Comparison of ENCODE assay signal across 8 cellular contexts in the genomic region with DNA sequence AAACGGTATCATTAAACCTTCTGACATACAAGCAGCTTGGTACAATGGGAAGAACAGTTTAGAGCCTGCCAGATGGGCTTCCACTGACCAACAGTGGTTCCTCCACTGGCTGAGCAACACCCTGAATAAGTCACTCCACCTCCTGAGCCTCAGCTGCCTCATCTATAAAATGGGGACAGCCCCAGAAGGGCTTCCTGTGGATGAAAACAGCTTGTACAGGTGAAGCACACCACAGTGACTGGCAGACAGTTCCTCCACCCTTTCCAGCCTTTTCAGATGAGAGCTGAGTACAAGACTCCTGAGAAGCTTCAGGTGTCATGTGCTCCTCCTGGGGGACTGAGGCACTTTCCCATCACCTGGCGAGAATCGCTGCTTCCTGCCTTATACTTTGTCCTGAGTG. TPM values are rescaled to one million over a fixed set of nuclear protein-coding genes. Genes with fewer than 3 reads are reported as not detected.
DNase-seq lines count a peak whose midpoint lies in the region; ATAC-seq and TF ChIP-seq lines count a peak whose summit lies in the region.

No MANE protein-coding gene starts in this region.

- H2AFZ ChIP-seq in Karpas-422 (ENCODE audit: low read length) (no peak overlapping the region), neural cell (ENCODE audit: low read depth, low read length) (no peak overlapping the region)

- H3K4me1 ChIP-seq in BLaER1 (peaks cover 80% of the 10 kb centered on the region), Karpas-422 (ENCODE audit: low read length) (peaks cover 41% of the 10 kb centered on the region)

- POLR2A ChIA-PET in GM10248 (lab: Yijun Ruan, JAX): no interaction called here

- H4K20me1 ChIP-seq in BLaER1 (peaks cover 69% of the 10 kb centered on the region), Karpas-422 (ENCODE audit: insufficient read depth, low read depth, low read length) (peaks cover 66% of the 10 kb centered on the region), neural cell (ENCODE audit: insufficient read depth) (no peaks in the 10 kb centered on the region)

- ATAC-seq in central memory CD8-positive, alpha-beta T cell (replicated peaks; ENCODE audit: extremely low read depth, poor library complexity, severe bottlenecking): no peak
- ATAC-seq in GM18520 (IDR thresholded peaks at IDR 0.05; ENCODE audit: unreplicated experiment): no peak

- H3K36me3 ChIP-seq in BLaER1 (peaks cover 44% of the 10 kb centered on the region), Karpas-422 (ENCODE audit: insufficient read depth, low read length) (peaks cover 7% of the 10 kb centered on the region; the same call in 1 of the 2 replicates), neural cell (ENCODE audit: insufficient read depth, low read length) (peaks cover 5% of the 10 kb centered on the region)

- no peaks in the 10 kb centered on the region for H3K9me3 ChIP-seq in BLaER1
- H3K9me3 ChIP-seq in Karpas-422 (ENCODE audit: low read length): no peaks in the 10 kb centered on the region
- H3K9me3 ChIP-seq in neural cell (ENCODE audit: low read length): no peaks in the 10 kb centered on the region

- H3K9ac ChIP-seq in BLaER1: no peak overlapping the region
- peak overlapping the region; percentile 96 for H3K9ac ChIP-seq in Karpas-422 (ENCODE audit: low read length)
- H3K9ac ChIP-seq in neural cell (ENCODE audit: low read length): peak overlapping the region; percentile 99

- peak overlapping the region; percentile 87 for H3K27ac Mint-ChIP-seq in central memory CD8-positive, alpha-beta T cell (ENCODE audit: low read depth)

- H3K27me3 ChIP-seq in BLaER1: no peaks in the 10 kb centered on the region
- no peaks in the 10 kb centered on the region for H3K27me3 ChIP-seq in Karpas-422 (ENCODE audit: low read length)
- H3K27me3 ChIP-seq in neural cell (ENCODE audit: insufficient read depth, low read depth, low read length): no peaks in the 10 kb centered on the region

- no peak for TF ChIP-seq RAD21 in neural cell (conservative IDR thresholded peaks at IDR 0.05)

- H3K36me3 Mint-ChIP-seq in central memory CD8-positive, alpha-beta T cell (ENCODE audit: insufficient read depth): peaks cover 31% of the 10 kb centered on the region

- TF ChIP-seq EP300 in neural cell (conservative IDR thresholded peaks at IDR 0.05; ENCODE audit: poor library complexity, severe bottlenecking): no peak

- H3K4me3 ChIP-seq in BLaER1 (peak overlapping the region; percentile 95; the same call in 1 of the 2 replicates), Karpas-422 (ENCODE audit: low read length) (peak overlapping the region; percentile 99), neural cell (ENCODE audit: low read length) (peak overlapping the region; percentile 100)

- CTCF ChIA-PET in GM10248 (lab: Yijun Ruan, JAX): interaction anchor here (0.9 to 1.5 kb wide), 2 partner anchors 17 to 23 kb away, joined by 4 to 5 read pairs; no protein-coding TSS in a partner anchor

- peaks cover 79% of the 10 kb centered on the region for H3K4me1 Mint-ChIP-seq in central memory CD8-positive, alpha-beta T cell

- no peak for TF ChIP-seq CTCF in neural cell (IDR thresholded peaks at IDR 0.05; ENCODE audit: poor library complexity, severe bottlenecking)
- no peak for TF ChIP-seq CTCF in GM10248 (IDR thresholded peaks at IDR 0.05; ENCODE audit: control extremely low read depth, extremely low read depth, low read depth, missing control alignments)

- DNase-seq in Karpas-422 (no peak), GM10248 (ENCODE audit: extremely low spot score) (no peak), HCEC 1CT (no peak), UCSD-AML1 (lab: John Stamatoyannopoulos, UW; ENCODE audit: unreplicated experiment) (no peak)
- DNase-seq in central memory CD8-positive, alpha-beta T cell (ENCODE audit: low spot score in 2 of 2): no peak

- H3K9me2 ChIP-seq in Karpas-422 (replicated peaks; ENCODE audit: insufficient read depth, low read length): no peaks in the 10 kb centered on the region
- H3K9me2 ChIP-seq in neural cell (ENCODE audit: insufficient read depth, low read length): no peaks in the 10 kb centered on the region

- H3K27me3 Mint-ChIP-seq in central memory CD8-positive, alpha-beta T cell: no peaks in the 10 kb centered on the region

- H3K79me2 ChIP-seq in Karpas-422 (ENCODE audit: low read length) (peaks cover 81% of the 10 kb centered on the region), neural cell (replicated peaks; ENCODE audit: insufficient read depth, low read length) (peaks cover 58% of the 10 kb centered on the region)

- peak overlapping the region; percentile 96 for H3K4me3 Mint-ChIP-seq in central memory CD8-positive, alpha-beta T cell

- peak overlapping the region; percentile 96 for H3K4me2 ChIP-seq in BLaER1
- peak overlapping the region; percentile 97 for H3K4me2 ChIP-seq in Karpas-422 (ENCODE audit: low read depth, low read length, poor library complexity, severe bottlenecking)
- H3K4me2 ChIP-seq in neural cell (ENCODE audit: low read length): peak overlapping the region; percentile 97

- no peaks in the 10 kb centered on the region for H3K9me3 Mint-ChIP-seq in central memory CD8-positive, alpha-beta T cell

- H3F3A ChIP-seq in neural cell (ENCODE audit: insufficient read depth, low read length, poor library complexity, severe bottlenecking): no peaks in the 10 kb centered on the region

- H3K27ac ChIP-seq in BLaER1 (no peak overlapping the region), Karpas-422 (ENCODE audit: low read length) (no peak overlapping the region), neural cell (ENCODE audit: low read length) (no peak overlapping the region)

TF ChIP-seq in neural cell, 6 proteins besides CTCF, POLR2A, EP300 and RAD21:
- no peak for TF ChIP-seq TAF1 (IDR thresholded peaks at IDR 0.05; ENCODE audit: low read depth)
- TF ChIP-seq MXI1 (conservative IDR thresholded peaks at IDR 0.05; ENCODE audit: poor library complexity, severe bottlenecking): no peak
- no peak for TF ChIP-seq SMC3 (conservative IDR thresholded peaks at IDR 0.05; ENCODE audit: poor library complexity)
- no peak for TF ChIP-seq POLR2AphosphoS5 (IDR thresholded peaks at IDR 0.05)
- TF ChIP-seq, protein P1, sequence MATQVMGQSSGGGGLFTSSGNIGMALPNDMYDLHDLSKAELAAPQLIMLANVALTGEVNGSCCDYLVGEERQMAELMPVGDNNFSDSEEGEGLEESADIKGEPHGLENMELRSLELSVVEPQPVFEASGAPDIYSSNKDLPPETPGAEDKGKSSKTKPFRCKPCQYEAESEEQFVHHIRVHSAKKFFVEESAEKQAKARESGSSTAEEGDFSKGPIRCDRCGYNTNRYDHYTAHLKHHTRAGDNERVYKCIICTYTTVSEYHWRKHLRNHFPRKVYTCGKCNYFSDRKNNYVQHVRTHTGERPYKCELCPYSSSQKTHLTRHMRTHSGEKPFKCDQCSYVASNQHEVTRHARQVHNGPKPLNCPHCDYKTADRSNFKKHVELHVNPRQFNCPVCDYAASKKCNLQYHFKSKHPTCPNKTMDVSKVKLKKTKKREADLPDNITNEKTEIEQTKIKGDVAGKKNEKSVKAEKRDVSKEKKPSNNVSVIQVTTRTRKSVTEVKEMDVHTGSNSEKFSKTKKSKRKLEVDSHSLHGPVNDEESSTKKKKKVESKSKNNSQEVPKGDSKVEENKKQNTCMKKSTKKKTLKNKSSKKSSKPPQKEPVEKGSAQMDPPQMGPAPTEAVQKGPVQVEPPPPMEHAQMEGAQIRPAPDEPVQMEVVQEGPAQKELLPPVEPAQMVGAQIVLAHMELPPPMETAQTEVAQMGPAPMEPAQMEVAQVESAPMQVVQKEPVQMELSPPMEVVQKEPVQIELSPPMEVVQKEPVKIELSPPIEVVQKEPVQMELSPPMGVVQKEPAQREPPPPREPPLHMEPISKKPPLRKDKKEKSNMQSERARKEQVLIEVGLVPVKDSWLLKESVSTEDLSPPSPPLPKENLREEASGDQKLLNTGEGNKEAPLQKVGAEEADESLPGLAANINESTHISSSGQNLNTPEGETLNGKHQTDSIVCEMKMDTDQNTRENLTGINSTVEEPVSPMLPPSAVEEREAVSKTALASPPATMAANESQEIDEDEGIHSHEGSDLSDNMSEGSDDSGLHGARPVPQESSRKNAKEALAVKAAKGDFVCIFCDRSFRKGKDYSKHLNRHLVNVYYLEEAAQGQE (IDR thresholded peaks at IDR 0.05; ENCODE audit: borderline replicate concordance): no peak
- no peak for TF ChIP-seq EZH2 (IDR thresholded peaks at IDR 0.05; ENCODE audit: borderline replicate concordance, insufficient read depth, low read length, poor library complexity, severe bottlenecking)

RNA-seq across cellular contexts. Expression of a gene that starts 2.1 kb away (rescaled TPM):
- total RNA-seq in Karpas-422 (2014; rRNA removed; shearing (Covaris generic); ENCODE audit: low replicate concordance): 55.5 and 72.9 TPM in 2 replicates
- polyA plus RNA-seq in neural cell: 159 and 182 TPM in 2 replicates
- 131 and 141 TPM in 2 replicates for polyA minus RNA-seq in neural cell
